Comparison of ENCODE assay signal across 19 cellular contexts in the genomic region with DNA sequence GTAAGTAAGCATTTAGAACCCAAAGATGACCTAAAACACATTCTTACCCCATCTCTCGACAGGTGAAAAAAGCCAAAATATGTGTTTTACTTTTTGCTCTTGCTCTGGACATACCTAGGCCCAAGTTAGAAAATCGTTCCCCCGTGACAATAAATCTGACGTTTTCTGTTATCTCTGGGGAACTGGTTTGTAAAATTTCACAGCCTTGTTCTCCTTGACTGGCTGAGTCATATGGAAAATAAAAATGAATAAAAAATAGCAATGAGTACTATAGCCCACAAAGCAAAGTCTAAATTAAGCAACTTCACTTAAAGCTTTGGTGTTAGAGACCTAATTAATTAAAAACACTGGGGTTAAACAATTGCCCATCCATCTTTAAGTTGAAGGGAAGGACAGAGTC.
A peak's percentile ranks its signal among the peaks of the same experiment; 100 is the strongest.
DNase-seq lines count a peak whose midpoint lies in the region; ATAC-seq and TF ChIP-seq lines count a peak whose summit lies in the region.
"Had no signal": no experiment of that assay in that cellular context is flagged by ENCODE, and none has a peak within 500 bp of the region (broad histone marks: within the 10 kb centered on the region; RNA-seq: fewer than 3 reads in every experiment).

No MANE protein-coding gene starts in this region.

- TF ChIP-seq CTCF in activated B cell treated with CpG ODN at 0.5 μM for 24 hours (IDR thresholded peaks at IDR 0.05): no peak
- no peak for TF ChIP-seq CTCF in uterus (IDR thresholded peaks at IDR 0.05)
- no peak for TF ChIP-seq CTCF in suprapubic skin (IDR thresholded peaks at IDR 0.05)

- no peak overlapping the region for H3K27ac ChIP-seq in BLaER1
- peak overlapping the region; percentile 30 to 52 for H3K27ac ChIP-seq in uterus
- no peak overlapping the region for H3K27ac ChIP-seq in suprapubic skin
- H3K27ac ChIP-seq: A549 had no signal

- H4K20me1 ChIP-seq in BLaER1: no peaks in the 10 kb centered on the region

- ATAC-seq in activated B cell treated with CpG ODN at 0.5 μM for 24 hours (ENCODE audit: low read depth) (peak; percentile 89), naive B cell (ENCODE audit: low read depth in 2 of 2) (peak; percentile 34 to 56)
- no peak for ATAC-seq in natural killer cell treated with Interleukin-12 subunit alpha and Interleukin-12 subunit beta and Interleukin-15 and Interleukin-18, amount 100 ng/mL, for 72 hours
- ATAC-seq: A549 had no signal

- H3K4me1 ChIP-seq in BLaER1: peaks cover 29% of the 10 kb centered on the region
- H3K4me1 ChIP-seq in uterus: peaks cover 0 to 7% of the 10 kb centered on the region in 2 donors
- H3K4me1 ChIP-seq in suprapubic skin: peaks cover 5% of the 10 kb centered on the region
- H3K4me1 ChIP-seq: A549 had no signal

- H3K36me3 Mint-ChIP-seq in activated B cell treated with CpG ODN at 0.5 μM for 24 hours (ENCODE audit: low read depth): no peaks in the 10 kb centered on the region
- H3K36me3 Mint-ChIP-seq in naive B cell: no peaks in the 10 kb centered on the region
- H3K36me3 Mint-ChIP-seq in natural killer cell treated with Interleukin-12 subunit alpha and Interleukin-12 subunit beta and Interleukin-15 and Interleukin-18, amount 100 ng/mL, for 72 hours: no peaks in the 10 kb centered on the region
- H3K36me3 Mint-ChIP-seq: CD4-positive, alpha-beta memory T cell had no signal

- H3K4me1 Mint-ChIP-seq in activated B cell treated with CpG ODN at 0.5 μM for 24 hours (peaks cover 15% of the 10 kb centered on the region), naive B cell (peaks cover 0 to 10% (median 8%) of the 10 kb centered on the region in 3 donors)
- no peaks in the 10 kb centered on the region for H3K4me1 Mint-ChIP-seq in natural killer cell treated with Interleukin-12 subunit alpha and Interleukin-12 subunit beta and Interleukin-15 and Interleukin-18, amount 100 ng/mL, for 72 hours (ENCODE audit: low read depth in 2 of 2)
- H3K4me1 Mint-ChIP-seq: CD4-positive, alpha-beta memory T cell had no signal

- peak overlapping the region; percentile 8 for H3K27ac Mint-ChIP-seq in activated B cell treated with CpG ODN at 0.5 μM for 24 hours
- H3K27ac Mint-ChIP-seq in naive B cell: no peak overlapping the region
- H3K27ac Mint-ChIP-seq in natural killer cell treated with Interleukin-12 subunit alpha and Interleukin-12 subunit beta and Interleukin-15 and Interleukin-18, amount 100 ng/mL, for 72 hours: no peak overlapping the region
- H3K27ac Mint-ChIP-seq: CD4-positive, alpha-beta memory T cell had no signal

- no peak for TF ChIP-seq EP300 in suprapubic skin (IDR thresholded peaks at IDR 0.05)

- POLR2A ChIA-PET in activated B cell treated with CpG ODN at 0.5 μM for 24 hours (lab: Charles Lee): no interaction called here

- H3K9me3 ChIP-seq in BLaER1: 0 out of 2 replicates have a peak, but pooled peaks cover 3% of the 10 kb centered on the region
- no peaks in the 10 kb centered on the region for H3K9me3 ChIP-seq in uterus
- H3K9me3 ChIP-seq in suprapubic skin: no peaks in the 10 kb centered on the region
- H3K9me3 ChIP-seq: A549 had no signal

- DNase-seq in activated B cell treated with CpG ODN at 0.5 μM for 24 hours: no peak
- DNase-seq in naive B cell: no peak
- no peak for DNase-seq in uterus
- no peak for DNase-seq in natural killer cell treated with Interleukin-12 subunit alpha and Interleukin-12 subunit beta and Interleukin-15 and Interleukin-18, amount 100 ng/mL, for 72 hours (ENCODE audit: low spot score)
- no peak for DNase-seq in retina
- DNase-seq in suprapubic skin (ENCODE audit: low spot score in 2 of 2): no peak
- DNase-seq: 8988T; ACHN; AML-193; Calu3; CD4-positive, alpha-beta memory T cell; COR-L47; DMS53; DMS79 treated with DMSO at 0.1 percent for 48 hours; GF-D8; H7; HCEC 1CT had no signal

- intact Hi-C loops in activated B cell treated with CpG ODN at 0.5 μM for 24 hours (cut with micrococcal nuclease) (no loop called here), uterus (cut with DNase I; ENCODE audit: low total_unique reads) (no loop called here)

- H3K36me3 ChIP-seq in BLaER1 (no peaks in the 10 kb centered on the region), uterus (no peaks in the 10 kb centered on the region), suprapubic skin (no peaks in the 10 kb centered on the region)

- H3K9ac ChIP-seq in BLaER1: no peak overlapping the region

- H3K4me3 Mint-ChIP-seq in activated B cell treated with CpG ODN at 0.5 μM for 24 hours (no peak overlapping the region), naive B cell (no peak overlapping the region)
- no peak overlapping the region for H3K4me3 Mint-ChIP-seq in natural killer cell treated with Interleukin-12 subunit alpha and Interleukin-12 subunit beta and Interleukin-15 and Interleukin-18, amount 100 ng/mL, for 72 hours
- H3K4me3 Mint-ChIP-seq: CD4-positive, alpha-beta memory T cell had no signal

- H3K9me3 Mint-ChIP-seq in activated B cell treated with CpG ODN at 0.5 μM for 24 hours (no peaks in the 10 kb centered on the region), naive B cell (no peaks in the 10 kb centered on the region)
- no peaks in the 10 kb centered on the region for H3K9me3 Mint-ChIP-seq in natural killer cell treated with Interleukin-12 subunit alpha and Interleukin-12 subunit beta and Interleukin-15 and Interleukin-18, amount 100 ng/mL, for 72 hours
- H3K9me3 Mint-ChIP-seq: CD4-positive, alpha-beta memory T cell had no signal

- TF ChIP-seq POLR2A in uterus (IDR thresholded peaks at IDR 0.05) (no peak), suprapubic skin (IDR thresholded peaks at IDR 0.05) (no peak)

- no peaks in the 10 kb centered on the region for H3K27me3 ChIP-seq in BLaER1
- H3K27me3 ChIP-seq in uterus: no peaks in the 10 kb centered on the region
- no peaks in the 10 kb centered on the region for H3K27me3 ChIP-seq in suprapubic skin

- peak overlapping the region; percentile 60 for H3K4me2 ChIP-seq in BLaER1
- H3K4me2 ChIP-seq: A549 had no signal

- H3K27me3 Mint-ChIP-seq in activated B cell treated with CpG ODN at 0.5 μM for 24 hours (no peaks in the 10 kb centered on the region), naive B cell (no peaks in the 10 kb centered on the region)
- peaks cover 0 to 18% of the 10 kb centered on the region in 2 donors for H3K27me3 Mint-ChIP-seq in natural killer cell treated with Interleukin-12 subunit alpha and Interleukin-12 subunit beta and Interleukin-15 and Interleukin-18, amount 100 ng/mL, for 72 hours

- H3K4me3 ChIP-seq in BLaER1 (no peak overlapping the region), uterus (no peak overlapping the region), suprapubic skin (no peak overlapping the region)
- H3K4me3 ChIP-seq: A549 had no signal

- 89% methylated on average over 4 of the region's 4 CpGs for WGBS in suprapubic skin

- CTCF ChIA-PET in activated B cell treated with CpG ODN at 0.5 μM for 24 hours (lab: Charles Lee): no interaction called here

Comparison
In these comparisons a context has a peak if more than half of its experiments do, and no peak if none do; other contexts are left out.
1. H3K27ac ChIP-seq: peak in uterus (2 of 2); none in BLaER1 (single experiment) and suprapubic skin (single experiment).
2. ATAC-seq: peak in activated B cell treated with CpG ODN at 0.5 μM for 24 hours (single experiment) and naive B cell (2 of 2); none in natural killer cell treated with Interleukin-12 subunit alpha and Interleukin-12 subunit beta and Interleukin-15 and Interleukin-18, amount 100 ng/mL, for 72 hours (0 of 2).